22 cellular contexts compared by ENCODE assay signal in the genomic region with DNA sequence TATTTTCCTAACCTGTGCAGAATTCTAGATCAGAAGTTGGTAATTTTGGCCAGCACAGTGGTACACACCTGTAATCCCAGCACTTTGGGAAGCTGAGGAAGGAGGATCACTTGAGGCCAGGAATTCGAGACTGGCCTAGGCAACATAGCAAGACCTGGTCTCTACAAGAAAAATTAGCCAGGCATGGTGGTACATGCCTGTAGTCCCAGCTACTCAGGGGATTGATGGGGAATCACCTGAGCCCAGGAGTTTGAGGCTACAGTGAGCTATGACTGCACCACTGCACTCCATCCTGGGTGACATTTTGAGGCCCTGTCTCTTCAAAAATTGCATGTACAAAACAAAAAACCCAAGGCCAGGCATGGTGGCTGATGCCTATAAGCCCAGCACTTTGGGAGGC. TPM values are rescaled to one million over a fixed set of nuclear protein-coding genes. Genes with fewer than 3 reads are reported as not detected.
A peak's percentile ranks its signal among the peaks of the same experiment; 100 is the strongest.
DNase-seq lines count a peak whose midpoint lies in the region; ATAC-seq and TF ChIP-seq lines count a peak whose summit lies in the region.
"Had no signal": no experiment of that assay in that cellular context is flagged by ENCODE, and none has a peak within 500 bp of the region (broad histone marks: within the 10 kb centered on the region; RNA-seq: fewer than 3 reads in every experiment).

No MANE protein-coding gene starts in this region.

- ATAC-seq in activated CD8-positive, alpha-beta memory T cell treated with anti-CD3 and anti-CD28 coated beads, Interleukin-2, amount 10 ng/mL, durations not matched to agents 7 days and 5 days: peak; percentile 10
- ATAC-seq in HCT116 (peak; percentile 12; the same call in 1 of the 2 replicates), GM18858 (IDR thresholded peaks at IDR 0.05; ENCODE audit: unreplicated experiment) (no peak)
- ATAC-seq: naive thymus-derived CD4-positive, alpha-beta T cell; psoas muscle; Right ventricle myocardium inferior; T-cell had no signal

- H3K79me2 ChIP-seq in HCT116 (ENCODE audit: insufficient read depth, low read length): peaks cover 26% of the 10 kb centered on the region

- BruUV-seq in HCT116 (replicated peaks; lab: Mats Ljungman, UMichigan): no TSS peak

- RAD21 ChIA-PET in HCT116 (lab: Charles Lee; ENCODE audit: low non-redundant PET in 1 of 2, low total read pairs in 2 of 2, uncharacterized antibody in 2 of 2, unreplicated experiment in 2 of 2): no interaction called here

- DNase-seq in activated CD8-positive, alpha-beta memory T cell treated with anti-CD3 and anti-CD28 coated beads, Interleukin-2, amount 10 ng/mL, durations not matched to agents 7 days and 5 days: no peak
- no peak for DNase-seq in activated CD8-positive, alpha-beta memory T cell treated with anti-CD3 and anti-CD28 coated beads, Interleukin-2, amount 50 U/mL, for 4 hours
- DNase-seq in HCT116 (ENCODE audit: low read depth, low spot score): no peak
- no peak for DNase-seq in activated naive CD8-positive, alpha-beta T cell treated with anti-CD3 and anti-CD28 coated beads for 36 hours
- DNase-seq in progenitor cell of endocrine pancreas (ENCODE audit: low spot score, unreplicated experiment): no peak
- no peak for DNase-seq in NCI-H510A (lab: John Stamatoyannopoulos, UW)
- no peak for DNase-seq in pons (ENCODE audit: low spot score)
- DNase-seq: activated gamma-delta T cell treated with Interleukin-2 at 50 U/mL for 16 hours; C1 segment of cervical spinal cord; GM23248; hypothalamus; IMR-90; mammary epithelial cell; naive thymus-derived CD4-positive, alpha-beta T cell; NCI-H1694; NCI-H2227 treated with DMSO at 0.1 percent for 48 hours; psoas muscle; T-cell; tibial artery; WERI-Rb-1 had no signal

- H3K9ac ChIP-seq in HCT116 (ENCODE audit: low read length): no peak overlapping the region
- H3K9ac ChIP-seq: GM23248 had no signal

- H3K9me3 ChIP-seq in HCT116 (ENCODE audit: control insufficient read depth in 1 of 2, insufficient read depth in 1 of 2, low read depth in 1 of 2, low read length in 2 of 2): no peaks in the 10 kb centered on the region
- H3K9me3 ChIP-seq: psoas muscle, tibial artery had no signal

- H2AFZ ChIP-seq in HCT116 (ENCODE audit: low read depth, low read length, poor library complexity, severe bottlenecking): no peak overlapping the region
- H2AFZ ChIP-seq: GM23248 had no signal

- CTCF ChIA-PET in activated CD8-positive, alpha-beta memory T cell treated with anti-CD3 and anti-CD28 coated beads, Interleukin-2, amount 10 ng/mL, durations not matched to agents 7 days and 5 days (lab: Charles Lee): interaction anchor here (0.7 to 1.9 kb wide), 2 partner anchors 9 to 27 kb away, joined by 3 to 6 read pairs; no protein-coding TSS in a partner anchor
- CTCF ChIA-PET in HCT116 (lab: Charles Lee): no interaction called here

- no peak for TF ChIP-seq RAD21 in HCT116 (IDR thresholded peaks at IDR 0.05; ENCODE audit: low read depth)

- TF ChIP-seq CTCF in HCT116 (IDR thresholded peaks at IDR 0.05 in 2 of 3, conservative IDR thresholded peaks at IDR 0.05 in 1 of 3; ENCODE audit: borderline replicate concordance in 1 of 3, insufficient read depth in 1 of 3, low read depth in 2 of 3, low read length in 2 of 3) (no peak), progenitor cell of endocrine pancreas (IDR thresholded peaks at IDR 0.05; ENCODE audit: unreplicated experiment) (no peak)

- no peaks in the 10 kb centered on the region for H3K9me2 ChIP-seq in HCT116 (ENCODE audit: insufficient read depth)

- H3K27me3 ChIP-seq in HCT116 (ENCODE audit: insufficient read depth, low read length): no peaks in the 10 kb centered on the region
- H3K27me3 ChIP-seq: tibial artery had no signal

- POLR2A ChIA-PET in HCT116 (lab: Charles Lee): interaction anchor here (0.9 to 1.0 kb wide), 2 partner anchors 20 to 22 kb away, joined by 3 read pairs; no protein-coding TSS in a partner anchor

- peaks cover 14% of the 10 kb centered on the region for H3K4me1 Mint-ChIP-seq in activated CD8-positive, alpha-beta memory T cell treated with anti-CD3 and anti-CD28 coated beads, Interleukin-2, amount 10 ng/mL, durations not matched to agents 7 days and 5 days
- H3K4me1 Mint-ChIP-seq in activated naive CD8-positive, alpha-beta T cell treated with anti-CD3 and anti-CD28 coated beads for 36 hours: peaks cover 8% of the 10 kb centered on the region
- H3K4me1 Mint-ChIP-seq in progenitor cell of endocrine pancreas (ENCODE audit: low read depth): no peaks in the 10 kb centered on the region

- peaks cover 10% of the 10 kb centered on the region; the same call in 1 of the 2 replicates for H4K20me1 ChIP-seq in HCT116 (ENCODE audit: insufficient read depth)

- no peak overlapping the region for H3K27ac ChIP-seq in HCT116 (ENCODE audit: low read depth, low read length)
- H3K27ac ChIP-seq: psoas muscle, tibial artery, WERI-Rb-1 had no signal

- H3K36me3 ChIP-seq in HCT116 (ENCODE audit: control insufficient read depth in 1 of 2, insufficient read depth in 2 of 2, low read length in 2 of 2): peaks cover 33 to 45% of the 10 kb centered on the region in 2 experiments

- peak overlapping the region; percentile 76 for H3K27ac Mint-ChIP-seq in activated CD8-positive, alpha-beta memory T cell treated with anti-CD3 and anti-CD28 coated beads, Interleukin-2, amount 10 ng/mL, durations not matched to agents 7 days and 5 days
- peak overlapping the region; percentile 48 for H3K27ac Mint-ChIP-seq in activated naive CD8-positive, alpha-beta T cell treated with anti-CD3 and anti-CD28 coated beads for 36 hours
- H3K27ac Mint-ChIP-seq in progenitor cell of endocrine pancreas: peak overlapping the region; percentile 62

- H3K4me3 Mint-ChIP-seq in activated CD8-positive, alpha-beta memory T cell treated with anti-CD3 and anti-CD28 coated beads, Interleukin-2, amount 10 ng/mL, durations not matched to agents 7 days and 5 days: no peak overlapping the region
- no peak overlapping the region for H3K4me3 Mint-ChIP-seq in activated naive CD8-positive, alpha-beta T cell treated with anti-CD3 and anti-CD28 coated beads for 36 hours
- H3K4me3 Mint-ChIP-seq in progenitor cell of endocrine pancreas (ENCODE audit: low read depth): no peak overlapping the region
- H3K4me3 Mint-ChIP-seq: naive thymus-derived CD4-positive, alpha-beta T cell; T-cell had no signal

- no peak overlapping the region for H3K4me2 ChIP-seq in HCT116 (ENCODE audit: low read length)

- intact Hi-C loops in HCT116 (cut with micrococcal nuclease): no loop called here

- H3K4me1 ChIP-seq in HCT116 (ENCODE audit: control insufficient read depth in 1 of 2, insufficient read depth in 2 of 2, low read length in 2 of 2): no peaks in the 10 kb centered on the region; a peak in 2 of 4 replicates
- H3K4me1 ChIP-seq: psoas muscle, tibial artery had no signal

- no peaks in the 10 kb centered on the region for H3K27me3 Mint-ChIP-seq in activated CD8-positive, alpha-beta memory T cell treated with anti-CD3 and anti-CD28 coated beads, Interleukin-2, amount 10 ng/mL, durations not matched to agents 7 days and 5 days
- no peaks in the 10 kb centered on the region for H3K27me3 Mint-ChIP-seq in activated naive CD8-positive, alpha-beta T cell treated with anti-CD3 and anti-CD28 coated beads for 36 hours
- no peaks in the 10 kb centered on the region for H3K27me3 Mint-ChIP-seq in progenitor cell of endocrine pancreas
- H3K27me3 Mint-ChIP-seq: naive thymus-derived CD4-positive, alpha-beta T cell; T-cell had no signal

- no peaks in the 10 kb centered on the region for H3K9me3 Mint-ChIP-seq in activated CD8-positive, alpha-beta memory T cell treated with anti-CD3 and anti-CD28 coated beads, Interleukin-2, amount 10 ng/mL, durations not matched to agents 7 days and 5 days (ENCODE audit: low read depth)
- no peaks in the 10 kb centered on the region for H3K9me3 Mint-ChIP-seq in activated naive CD8-positive, alpha-beta T cell treated with anti-CD3 and anti-CD28 coated beads for 36 hours
- no peaks in the 10 kb centered on the region for H3K9me3 Mint-ChIP-seq in progenitor cell of endocrine pancreas (ENCODE audit: low read depth)
- H3K9me3 Mint-ChIP-seq: naive thymus-derived CD4-positive, alpha-beta T cell; T-cell had no signal

- no peak for TF ChIP-seq POLR2A in HCT116 (IDR thresholded peaks at IDR 0.05; ENCODE audit: borderline replicate concordance, extremely low read depth, insufficient read depth, insufficient read length)

- H3K36me3 Mint-ChIP-seq in activated CD8-positive, alpha-beta memory T cell treated with anti-CD3 and anti-CD28 coated beads, Interleukin-2, amount 10 ng/mL, durations not matched to agents 7 days and 5 days: peaks cover 52% of the 10 kb centered on the region
- peaks cover 37% of the 10 kb centered on the region for H3K36me3 Mint-ChIP-seq in activated naive CD8-positive, alpha-beta T cell treated with anti-CD3 and anti-CD28 coated beads for 36 hours
- H3K36me3 Mint-ChIP-seq in progenitor cell of endocrine pancreas (ENCODE audit: insufficient read depth): peaks cover 15% of the 10 kb centered on the region

- H3K4me3 ChIP-seq in HCT116 (replicated peaks in 1 of 2; ENCODE audit: low read depth in 1 of 2, low read length in 2 of 2): no peak overlapping the region
- H3K4me3 ChIP-seq: GM23248, psoas muscle, tibial artery had no signal

RNA-seq across cellular contexts. Expression of a gene that starts 8.6 kb away (rescaled TPM):
- total RNA-seq in activated CD8-positive, alpha-beta memory T cell treated with anti-CD3 and anti-CD28 coated beads, Interleukin-2, amount 10 ng/mL, durations not matched to agents 7 days and 5 days: 100 to 1,000 TPM; 459 to 582 TPM
- 497 TPM for total RNA-seq in HCT116 (2021; ENCODE audit: unreplicated experiment)
- polyA plus RNA-seq in HCT116 (2012): 584 and 661 TPM in 2 replicates
- total RNA-seq in activated naive CD8-positive, alpha-beta T cell treated with anti-CD3 and anti-CD28 coated beads for 36 hours: 100 to 1,000 TPM; 933 to 982 TPM
- total RNA-seq in progenitor cell of endocrine pancreas: 130 and 137 TPM in 2 replicates

RNA-seq across cellular contexts. Expression of a gene that starts 11.2 kb away (rescaled TPM):
- 10 to 100 TPM; 49.5 to 56.8 TPM for total RNA-seq in activated CD8-positive, alpha-beta memory T cell treated with anti-CD3 and anti-CD28 coated beads, Interleukin-2, amount 10 ng/mL, durations not matched to agents 7 days and 5 days
- total RNA-seq in HCT116 (2021; ENCODE audit: unreplicated experiment) (38.9 TPM), progenitor cell of endocrine pancreas (38.0 and 41.5 TPM in 2 replicates)
- 44.7 and 53.0 TPM in 2 replicates for polyA plus RNA-seq in HCT116 (2012)
- total RNA-seq in activated naive CD8-positive, alpha-beta T cell treated with anti-CD3 and anti-CD28 coated beads for 36 hours: 10 to 100 TPM; 48.4 to 53.7 TPM

RNA-seq across cellular contexts. Expression of a gene that starts 11.4 kb away (rescaled TPM):
- 10 to 100 TPM; 33.1 to 42.4 TPM for total RNA-seq in activated CD8-positive, alpha-beta memory T cell treated with anti-CD3 and anti-CD28 coated beads, Interleukin-2, amount 10 ng/mL, durations not matched to agents 7 days and 5 days
- total RNA-seq in HCT116 (2021; ENCODE audit: unreplicated experiment) (34.0 TPM), progenitor cell of endocrine pancreas (59.6 and 64.9 TPM in 2 replicates)
- 23.9 and 32.2 TPM in 2 replicates for polyA plus RNA-seq in HCT116 (2012)
- total RNA-seq in activated naive CD8-positive, alpha-beta T cell treated with anti-CD3 and anti-CD28 coated beads for 36 hours: 10 to 100 TPM; 37.5 to 42.2 TPM

RNA-seq across cellular contexts. Expression of a gene that starts 33.4 kb away (rescaled TPM):
- 10 to 100 TPM; 30.7 to 38.1 TPM for total RNA-seq in activated CD8-positive, alpha-beta memory T cell treated with anti-CD3 and anti-CD28 coated beads, Interleukin-2, amount 10 ng/mL, durations not matched to agents 7 days and 5 days
- 67.0 TPM for total RNA-seq in HCT116 (2021; ENCODE audit: unreplicated experiment)
- 44.4 and 47.7 TPM in 2 replicates for polyA plus RNA-seq in HCT116 (2012)
- total RNA-seq in activated naive CD8-positive, alpha-beta T cell treated with anti-CD3 and anti-CD28 coated beads for 36 hours: 10 to 100 TPM; 82.2 to 88.4 TPM
- 33.5 and 36.6 TPM in 2 replicates for total RNA-seq in progenitor cell of endocrine pancreas
